Comparison of ENCODE assay signal across 1 cellular context in the genomic region with DNA sequence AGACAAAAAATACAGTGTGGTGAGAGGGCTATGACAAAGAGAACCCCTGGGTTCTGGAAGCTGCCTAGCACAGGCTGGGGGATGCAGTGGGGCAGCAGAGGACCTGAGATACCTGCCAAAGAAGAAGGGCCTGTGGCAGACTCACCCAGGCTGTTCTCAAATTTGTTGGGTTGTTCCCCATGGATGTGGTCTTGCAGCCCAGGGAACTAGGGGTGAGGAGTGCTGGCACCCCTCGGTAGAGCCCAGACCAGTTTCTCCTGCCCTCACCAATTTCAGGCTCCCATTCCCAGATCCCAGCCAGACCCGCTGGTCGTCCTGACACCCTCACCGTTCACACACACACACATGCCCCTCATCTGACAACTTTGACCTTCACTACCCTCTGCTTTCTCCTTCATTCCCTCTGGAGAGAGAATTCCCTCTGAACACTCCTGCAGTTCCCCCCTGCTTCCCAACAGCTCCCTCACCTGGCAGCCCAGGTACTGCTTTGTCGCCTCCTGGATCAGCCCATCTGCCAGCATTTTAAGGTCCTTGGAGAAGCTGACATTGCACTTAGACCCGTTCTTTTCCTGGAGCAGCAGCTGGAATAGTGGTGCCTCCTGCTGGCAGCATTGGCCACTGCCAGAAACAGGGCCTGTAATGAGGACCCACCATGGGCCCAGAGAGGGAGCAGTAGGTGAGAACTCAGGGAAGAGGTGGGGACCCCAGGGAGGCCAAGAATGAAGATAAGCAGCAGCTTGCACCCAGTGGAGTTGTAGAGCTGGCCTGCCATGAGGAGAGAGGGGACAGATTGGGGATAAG.
TF ChIP-seq lines count a peak whose summit lies in the region.

No MANE protein-coding gene starts in this region.

TF ChIP-seq in H1, 55 proteins besides CTCF, POLR2A, EP300 and RAD21:
- TF ChIP-seq TAF1 (IDR thresholded peaks at IDR 0.05; ENCODE audit: low read depth, low read length) (no peak), TBP (IDR thresholded peaks at IDR 0.05; ENCODE audit: low read depth, low read length) (no peak), HDAC2 (IDR thresholded peaks at IDR 0.05; ENCODE audit: borderline replicate concordance in 1 of 2, low read depth in 2 of 2, low read length in 2 of 2) (peak in 1 of 2 experiments; percentile 65; a peak in 1 of 4 replicates), JUN (IDR thresholded peaks at IDR 0.05; ENCODE audit: low read depth, low read length) (no peak), SP4 (IDR thresholded peaks at IDR 0.05; ENCODE audit: low read length) (no peak), SRF (IDR thresholded peaks at IDR 0.05; ENCODE audit: low read depth, low read length) (no peak), FOSL1 (IDR thresholded peaks at IDR 0.05; ENCODE audit: insufficient read depth, low read depth, low read length) (no peak), HDAC6 (IDR thresholded peaks at IDR 0.05; ENCODE audit: low read depth, low read length) (no peak), JUND (IDR thresholded peaks at IDR 0.05; ENCODE audit: low read length) (peak; percentile 55; the same call in 1 of the 2 replicates), EZH2 (IDR thresholded peaks at IDR 0.05; ENCODE audit: low read depth, low read length, severe bottlenecking) (no peak), POLR2AphosphoS5 (IDR thresholded peaks at IDR 0.05; ENCODE audit: low read depth, low read length) (no peak), RNF2 (IDR thresholded peaks at IDR 0.05; ENCODE audit: borderline replicate concordance, low read depth, low read length, missing control alignments, poor library complexity, severe bottlenecking) (no peak), CBX8 (IDR thresholded peaks at IDR 0.05; ENCODE audit: borderline replicate concordance, low read depth, low read length) (no peak), SIRT6 (IDR thresholded peaks at IDR 0.05; ENCODE audit: low read length) (no peak), CEBPB (IDR thresholded peaks at IDR 0.05; ENCODE audit: low read depth, low read length) (no peak), POU5F1 (IDR thresholded peaks at IDR 0.05; ENCODE audit: low read depth, low read length) (no peak), EGR1 (IDR thresholded peaks at IDR 0.05; ENCODE audit: borderline replicate concordance, low read depth, low read length) (no peak), KDM5A (IDR thresholded peaks at IDR 0.05; ENCODE audit: low read length) (no peak), RBBP5 (IDR thresholded peaks at IDR 0.05; ENCODE audit: borderline replicate concordance, low read depth, low read length) (no peak), GABPA (IDR thresholded peaks at IDR 0.05; ENCODE audit: borderline replicate concordance, insufficient read depth, low read length) (no peak), SP2 (IDR thresholded peaks at IDR 0.05; ENCODE audit: low read length) (no peak), GTF2F1 (IDR thresholded peaks at IDR 0.05; ENCODE audit: borderline replicate concordance, low read depth, low read length) (no peak), KDM4A (IDR thresholded peaks at IDR 0.05; ENCODE audit: low read depth, low read length, severe bottlenecking) (no peak), RXRA (IDR thresholded peaks at IDR 0.05; ENCODE audit: insufficient read depth, low read depth, low read length) (no peak), TCF12 (IDR thresholded peaks at IDR 0.05; ENCODE audit: low read depth, low read length) (peak; percentile 83; the same call in 1 of the 2 replicates), ASH2L (IDR thresholded peaks at IDR 0.05; ENCODE audit: low read length) (peak; percentile 36), MAFK (IDR thresholded peaks at IDR 0.05; ENCODE audit: low read depth, low read length) (peak; percentile 89), CHD1 (IDR thresholded peaks at IDR 0.05; ENCODE audit: low read depth, low read length) (no peak), RFX5 (IDR thresholded peaks at IDR 0.05; ENCODE audit: borderline replicate concordance, low read depth, low read length) (no peak), SAP30 (IDR thresholded peaks at IDR 0.05; ENCODE audit: insufficient read depth, insufficient replicate concordance, low read length) (no peak), SIX5 (IDR thresholded peaks at IDR 0.05; ENCODE audit: low read depth, low read length) (no peak), SIN3A (conservative IDR thresholded peaks at IDR 0.05 in 1 of 2, IDR thresholded peaks at IDR 0.05 in 1 of 2; ENCODE audit: low read depth in 1 of 2, low read length in 2 of 2) (peak; percentile 83 to 95; a peak in 3 of 4 replicates), CTBP2 (IDR thresholded peaks at IDR 0.05; ENCODE audit: borderline replicate concordance, insufficient read depth, insufficient read length, low read length) (no peak), ZNF274 (IDR thresholded peaks at IDR 0.05; ENCODE audit: borderline replicate concordance, extremely low read depth, low read length) (no peak), CBX5 (IDR thresholded peaks at IDR 0.05; ENCODE audit: low read depth, low read length) (no peak), CHD2 (IDR thresholded peaks at IDR 0.05; ENCODE audit: low read length) (no peak; the same call in 1 of the 2 replicates), KDM1A (IDR thresholded peaks at IDR 0.05; ENCODE audit: borderline replicate concordance, low read length) (no peak), NANOG (IDR thresholded peaks at IDR 0.05; ENCODE audit: insufficient read depth, low read depth, low read length, poor library complexity, severe bottlenecking) (no peak), BCL11A (IDR thresholded peaks at IDR 0.05; ENCODE audit: low read depth in 2 of 2, low read length in 2 of 2) (no peak), TAF7 (optimal IDR thresholded peaks at IDR 0.05; ENCODE audit: borderline replicate concordance, low read depth, low read length) (peak; percentile 47), CREB1 (IDR thresholded peaks at IDR 0.05) (peak; percentile 69; the same call in 1 of the 2 replicates), NRF1 (IDR thresholded peaks at IDR 0.05; ENCODE audit: low read depth, low read length) (no peak), TEAD4 (IDR thresholded peaks at IDR 0.05; ENCODE audit: low read depth, low read length) (0 out of 2 replicates have a peak, but pooled peaks have one; percentile 5), BRCA1 (IDR thresholded peaks at IDR 0.05; ENCODE audit: low read depth, low read length) (peak; percentile 11; the same call in 1 of the 2 replicates), SP1 (IDR thresholded peaks at IDR 0.05; ENCODE audit: low read depth, low read length) (peak; percentile 53), YY1 (IDR thresholded peaks at IDR 0.05; ENCODE audit: low read depth, low read length) (peak; percentile 82), BACH1 (IDR thresholded peaks at IDR 0.05; ENCODE audit: low read length) (peak; percentile 97), PHF8 (conservative IDR thresholded peaks at IDR 0.05; ENCODE audit: low read depth, low read length) (no peak), SUZ12 (IDR thresholded peaks at IDR 0.05; ENCODE audit: low read length) (no peak)
- TF ChIP-seq, protein P1, sequence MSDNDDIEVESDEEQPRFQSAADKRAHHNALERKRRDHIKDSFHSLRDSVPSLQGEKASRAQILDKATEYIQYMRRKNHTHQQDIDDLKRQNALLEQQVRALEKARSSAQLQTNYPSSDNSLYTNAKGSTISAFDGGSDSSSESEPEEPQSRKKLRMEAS (IDR thresholded peaks at IDR 0.05) = peak; percentile 52
- TF ChIP-seq, protein P2, sequence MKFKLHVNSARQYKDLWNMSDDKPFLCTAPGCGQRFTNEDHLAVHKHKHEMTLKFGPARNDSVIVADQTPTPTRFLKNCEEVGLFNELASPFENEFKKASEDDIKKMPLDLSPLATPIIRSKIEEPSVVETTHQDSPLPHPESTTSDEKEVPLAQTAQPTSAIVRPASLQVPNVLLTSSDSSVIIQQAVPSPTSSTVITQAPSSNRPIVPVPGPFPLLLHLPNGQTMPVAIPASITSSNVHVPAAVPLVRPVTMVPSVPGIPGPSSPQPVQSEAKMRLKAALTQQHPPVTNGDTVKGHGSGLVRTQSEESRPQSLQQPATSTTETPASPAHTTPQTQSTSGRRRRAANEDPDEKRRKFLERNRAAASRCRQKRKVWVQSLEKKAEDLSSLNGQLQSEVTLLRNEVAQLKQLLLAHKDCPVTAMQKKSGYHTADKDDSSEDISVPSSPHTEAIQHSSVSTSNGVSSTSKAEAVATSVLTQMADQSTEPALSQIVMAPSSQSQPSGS (IDR thresholded peaks at IDR 0.05; ENCODE audit: low read length) = no peak
- TF ChIP-seq, protein P3, sequence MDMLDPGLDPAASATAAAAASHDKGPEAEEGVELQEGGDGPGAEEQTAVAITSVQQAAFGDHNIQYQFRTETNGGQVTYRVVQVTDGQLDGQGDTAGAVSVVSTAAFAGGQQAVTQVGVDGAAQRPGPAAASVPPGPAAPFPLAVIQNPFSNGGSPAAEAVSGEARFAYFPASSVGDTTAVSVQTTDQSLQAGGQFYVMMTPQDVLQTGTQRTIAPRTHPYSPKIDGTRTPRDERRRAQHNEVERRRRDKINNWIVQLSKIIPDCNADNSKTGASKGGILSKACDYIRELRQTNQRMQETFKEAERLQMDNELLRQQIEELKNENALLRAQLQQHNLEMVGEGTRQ (IDR thresholded peaks at IDR 0.05; ENCODE audit: low read length) = no peak
- TF ChIP-seq, protein P4, sequence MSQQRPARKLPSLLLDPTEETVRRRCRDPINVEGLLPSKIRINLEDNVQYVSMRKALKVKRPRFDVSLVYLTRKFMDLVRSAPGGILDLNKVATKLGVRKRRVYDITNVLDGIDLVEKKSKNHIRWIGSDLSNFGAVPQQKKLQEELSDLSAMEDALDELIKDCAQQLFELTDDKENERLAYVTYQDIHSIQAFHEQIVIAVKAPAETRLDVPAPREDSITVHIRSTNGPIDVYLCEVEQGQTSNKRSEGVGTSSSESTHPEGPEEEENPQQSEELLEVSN (IDR thresholded peaks at IDR 0.05) = no peak
- TF ChIP-seq, protein P5, sequence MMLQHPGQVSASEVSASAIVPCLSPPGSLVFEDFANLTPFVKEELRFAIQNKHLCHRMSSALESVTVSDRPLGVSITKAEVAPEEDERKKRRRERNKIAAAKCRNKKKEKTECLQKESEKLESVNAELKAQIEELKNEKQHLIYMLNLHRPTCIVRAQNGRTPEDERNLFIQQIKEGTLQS (IDR thresholded peaks at IDR 0.05; ENCODE audit: insufficient read depth, low read depth, low read length) = no peak
- TF ChIP-seq, protein P6, sequence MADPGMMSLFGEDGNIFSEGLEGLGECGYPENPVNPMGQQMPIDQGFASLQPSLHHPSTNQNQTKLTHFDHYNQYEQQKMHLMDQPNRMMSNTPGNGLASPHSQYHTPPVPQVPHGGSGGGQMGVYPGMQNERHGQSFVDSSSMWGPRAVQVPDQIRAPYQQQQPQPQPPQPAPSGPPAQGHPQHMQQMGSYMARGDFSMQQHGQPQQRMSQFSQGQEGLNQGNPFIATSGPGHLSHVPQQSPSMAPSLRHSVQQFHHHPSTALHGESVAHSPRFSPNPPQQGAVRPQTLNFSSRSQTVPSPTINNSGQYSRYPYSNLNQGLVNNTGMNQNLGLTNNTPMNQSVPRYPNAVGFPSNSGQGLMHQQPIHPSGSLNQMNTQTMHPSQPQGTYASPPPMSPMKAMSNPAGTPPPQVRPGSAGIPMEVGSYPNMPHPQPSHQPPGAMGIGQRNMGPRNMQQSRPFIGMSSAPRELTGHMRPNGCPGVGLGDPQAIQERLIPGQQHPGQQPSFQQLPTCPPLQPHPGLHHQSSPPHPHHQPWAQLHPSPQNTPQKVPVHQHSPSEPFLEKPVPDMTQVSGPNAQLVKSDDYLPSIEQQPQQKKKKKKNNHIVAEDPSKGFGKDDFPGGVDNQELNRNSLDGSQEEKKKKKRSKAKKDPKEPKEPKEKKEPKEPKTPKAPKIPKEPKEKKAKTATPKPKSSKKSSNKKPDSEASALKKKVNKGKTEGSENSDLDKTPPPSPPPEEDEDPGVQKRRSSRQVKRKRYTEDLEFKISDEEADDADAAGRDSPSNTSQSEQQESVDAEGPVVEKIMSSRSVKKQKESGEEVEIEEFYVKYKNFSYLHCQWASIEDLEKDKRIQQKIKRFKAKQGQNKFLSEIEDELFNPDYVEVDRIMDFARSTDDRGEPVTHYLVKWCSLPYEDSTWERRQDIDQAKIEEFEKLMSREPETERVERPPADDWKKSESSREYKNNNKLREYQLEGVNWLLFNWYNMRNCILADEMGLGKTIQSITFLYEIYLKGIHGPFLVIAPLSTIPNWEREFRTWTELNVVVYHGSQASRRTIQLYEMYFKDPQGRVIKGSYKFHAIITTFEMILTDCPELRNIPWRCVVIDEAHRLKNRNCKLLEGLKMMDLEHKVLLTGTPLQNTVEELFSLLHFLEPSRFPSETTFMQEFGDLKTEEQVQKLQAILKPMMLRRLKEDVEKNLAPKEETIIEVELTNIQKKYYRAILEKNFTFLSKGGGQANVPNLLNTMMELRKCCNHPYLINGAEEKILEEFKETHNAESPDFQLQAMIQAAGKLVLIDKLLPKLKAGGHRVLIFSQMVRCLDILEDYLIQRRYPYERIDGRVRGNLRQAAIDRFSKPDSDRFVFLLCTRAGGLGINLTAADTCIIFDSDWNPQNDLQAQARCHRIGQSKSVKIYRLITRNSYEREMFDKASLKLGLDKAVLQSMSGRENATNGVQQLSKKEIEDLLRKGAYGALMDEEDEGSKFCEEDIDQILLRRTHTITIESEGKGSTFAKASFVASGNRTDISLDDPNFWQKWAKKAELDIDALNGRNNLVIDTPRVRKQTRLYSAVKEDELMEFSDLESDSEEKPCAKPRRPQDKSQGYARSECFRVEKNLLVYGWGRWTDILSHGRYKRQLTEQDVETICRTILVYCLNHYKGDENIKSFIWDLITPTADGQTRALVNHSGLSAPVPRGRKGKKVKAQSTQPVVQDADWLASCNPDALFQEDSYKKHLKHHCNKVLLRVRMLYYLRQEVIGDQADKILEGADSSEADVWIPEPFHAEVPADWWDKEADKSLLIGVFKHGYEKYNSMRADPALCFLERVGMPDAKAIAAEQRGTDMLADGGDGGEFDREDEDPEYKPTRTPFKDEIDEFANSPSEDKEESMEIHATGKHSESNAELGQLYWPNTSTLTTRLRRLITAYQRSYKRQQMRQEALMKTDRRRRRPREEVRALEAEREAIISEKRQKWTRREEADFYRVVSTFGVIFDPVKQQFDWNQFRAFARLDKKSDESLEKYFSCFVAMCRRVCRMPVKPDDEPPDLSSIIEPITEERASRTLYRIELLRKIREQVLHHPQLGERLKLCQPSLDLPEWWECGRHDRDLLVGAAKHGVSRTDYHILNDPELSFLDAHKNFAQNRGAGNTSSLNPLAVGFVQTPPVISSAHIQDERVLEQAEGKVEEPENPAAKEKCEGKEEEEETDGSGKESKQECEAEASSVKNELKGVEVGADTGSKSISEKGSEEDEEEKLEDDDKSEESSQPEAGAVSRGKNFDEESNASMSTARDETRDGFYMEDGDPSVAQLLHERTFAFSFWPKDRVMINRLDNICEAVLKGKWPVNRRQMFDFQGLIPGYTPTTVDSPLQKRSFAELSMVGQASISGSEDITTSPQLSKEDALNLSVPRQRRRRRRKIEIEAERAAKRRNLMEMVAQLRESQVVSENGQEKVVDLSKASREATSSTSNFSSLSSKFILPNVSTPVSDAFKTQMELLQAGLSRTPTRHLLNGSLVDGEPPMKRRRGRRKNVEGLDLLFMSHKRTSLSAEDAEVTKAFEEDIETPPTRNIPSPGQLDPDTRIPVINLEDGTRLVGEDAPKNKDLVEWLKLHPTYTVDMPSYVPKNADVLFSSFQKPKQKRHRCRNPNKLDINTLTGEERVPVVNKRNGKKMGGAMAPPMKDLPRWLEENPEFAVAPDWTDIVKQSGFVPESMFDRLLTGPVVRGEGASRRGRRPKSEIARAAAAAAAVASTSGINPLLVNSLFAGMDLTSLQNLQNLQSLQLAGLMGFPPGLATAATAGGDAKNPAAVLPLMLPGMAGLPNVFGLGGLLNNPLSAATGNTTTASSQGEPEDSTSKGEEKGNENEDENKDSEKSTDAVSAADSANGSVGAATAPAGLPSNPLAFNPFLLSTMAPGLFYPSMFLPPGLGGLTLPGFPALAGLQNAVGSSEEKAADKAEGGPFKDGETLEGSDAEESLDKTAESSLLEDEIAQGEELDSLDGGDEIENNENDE (IDR thresholded peaks at IDR 0.05; ENCODE audit: insufficient replicate concordance, low read length) = no peak
